1 cellular context compared by ENCODE assay signal in genomic region chr17:38599398-38599856, GRCh38.
TF ChIP-seq lines count a peak whose summit lies in the region.

No MANE protein-coding gene starts in this region.

TF ChIP-seq in HepG2, 621 proteins besides CTCF, POLR2A, EP300 and RAD21:
- TF ChIP-seq AHR (CRISPR knock-in tag; IDR thresholded peaks at IDR 0.05) (no peak), ZNF672 (CRISPR knock-in tag; IDR thresholded peaks at IDR 0.05) (peak; percentile 65; the same call in 1 of the 2 replicates), TCF7 (IDR thresholded peaks at IDR 0.05; ENCODE audit: low read depth) (no peak), HHEX (CRISPR knock-in tag; IDR thresholded peaks at IDR 0.05) (no peak), ZNF124 (CRISPR knock-in tag; IDR thresholded peaks at IDR 0.05) (no peak), SAP130 (CRISPR knock-in tag; IDR thresholded peaks at IDR 0.05; ENCODE audit: low read depth) (no peak), MED8 (CRISPR knock-in tag; IDR thresholded peaks at IDR 0.05; ENCODE audit: insufficient replicate concordance) (peak; percentile 40), ZNF281 (CRISPR knock-in tag; IDR thresholded peaks at IDR 0.05; ENCODE audit: borderline replicate concordance) (no peak), ZEB1 (IDR thresholded peaks at IDR 0.05; ENCODE audit: insufficient replicate concordance, low read depth) (peak; percentile 14), NR2C2 (CRISPR knock-in tag; IDR thresholded peaks at IDR 0.05; ENCODE audit: borderline replicate concordance) (peak; percentile 31; the same call in 1 of the 2 replicates), ZSCAN12 (CRISPR knock-in tag; IDR thresholded peaks at IDR 0.05) (no peak), POGZ (CRISPR knock-in tag; IDR thresholded peaks at IDR 0.05) (peak; percentile 12; the same call in 1 of the 2 replicates), ZNF737 (CRISPR knock-in tag; IDR thresholded peaks at IDR 0.05; ENCODE audit: borderline replicate concordance) (no peak), HMG20B (CRISPR knock-in tag; conservative IDR thresholded peaks at IDR 0.05) (no peak), NR0B2 (CRISPR knock-in tag; IDR thresholded peaks at IDR 0.05) (no peak), ZNF782 (CRISPR knock-in tag; IDR thresholded peaks at IDR 0.05; ENCODE audit: borderline replicate concordance) (no peak), ZNF333 (CRISPR knock-in tag; IDR thresholded peaks at IDR 0.05; ENCODE audit: borderline replicate concordance) (peak; percentile 64; the same call in 1 of the 2 replicates), ZNF768 (CRISPR knock-in tag; IDR thresholded peaks at IDR 0.05) (peak; percentile 37; the same call in 1 of the 2 replicates), POLR2G (IDR thresholded peaks at IDR 0.05; ENCODE audit: low read depth, low read length) (peak; percentile 12), ZNF235 (CRISPR knock-in tag; IDR thresholded peaks at IDR 0.05; ENCODE audit: borderline replicate concordance) (0 out of 2 replicates have a peak, but pooled peaks have one; percentile 44), KDM2A (CRISPR knock-in tag; IDR thresholded peaks at IDR 0.05; ENCODE audit: borderline replicate concordance, low read depth) (0 out of 2 replicates have a peak, but pooled peaks have one; percentile 34), ATF7 (IDR thresholded peaks at IDR 0.05) (no peak), ATF7 (CRISPR knock-in tag; IDR thresholded peaks at IDR 0.05) (no peak), PHF21A (CRISPR knock-in tag; IDR thresholded peaks at IDR 0.05) (0 out of 2 replicates have a peak, but pooled peaks have one; percentile 8), ZNF878 (CRISPR knock-in tag; IDR thresholded peaks at IDR 0.05) (no peak), PTBP1 (IDR thresholded peaks at IDR 0.05; ENCODE audit: low read depth, low read length, poor library complexity, severe bottlenecking) (no peak), ZNF17 (CRISPR knock-in tag; IDR thresholded peaks at IDR 0.05) (no peak), ZNF589 (CRISPR knock-in tag; conservative IDR thresholded peaks at IDR 0.05) (no peak), AKAP8 (CRISPR knock-in tag; IDR thresholded peaks at IDR 0.05) (peak; percentile 17; the same call in 1 of the 2 replicates), ZNF546 (CRISPR knock-in tag; conservative IDR thresholded peaks at IDR 0.05) (no peak), KLF12 (CRISPR knock-in tag; IDR thresholded peaks at IDR 0.05; ENCODE audit: borderline replicate concordance) (no peak), CBX5 (CRISPR knock-in tag; IDR thresholded peaks at IDR 0.05; ENCODE audit: borderline replicate concordance) (no peak), SALL1 (CRISPR knock-in tag; IDR thresholded peaks at IDR 0.05) (0 out of 2 replicates have a peak, but pooled peaks have one; percentile 19), ASH2L (IDR thresholded peaks at IDR 0.05; ENCODE audit: insufficient read length, low read depth, low read length) (no peak), FOXC1 (CRISPR knock-in tag; IDR thresholded peaks at IDR 0.05; ENCODE audit: borderline replicate concordance) (no peak), DNMT1 (CRISPR knock-in tag; IDR thresholded peaks at IDR 0.05) (no peak)
- TF ChIP-seq, protein P1, sequence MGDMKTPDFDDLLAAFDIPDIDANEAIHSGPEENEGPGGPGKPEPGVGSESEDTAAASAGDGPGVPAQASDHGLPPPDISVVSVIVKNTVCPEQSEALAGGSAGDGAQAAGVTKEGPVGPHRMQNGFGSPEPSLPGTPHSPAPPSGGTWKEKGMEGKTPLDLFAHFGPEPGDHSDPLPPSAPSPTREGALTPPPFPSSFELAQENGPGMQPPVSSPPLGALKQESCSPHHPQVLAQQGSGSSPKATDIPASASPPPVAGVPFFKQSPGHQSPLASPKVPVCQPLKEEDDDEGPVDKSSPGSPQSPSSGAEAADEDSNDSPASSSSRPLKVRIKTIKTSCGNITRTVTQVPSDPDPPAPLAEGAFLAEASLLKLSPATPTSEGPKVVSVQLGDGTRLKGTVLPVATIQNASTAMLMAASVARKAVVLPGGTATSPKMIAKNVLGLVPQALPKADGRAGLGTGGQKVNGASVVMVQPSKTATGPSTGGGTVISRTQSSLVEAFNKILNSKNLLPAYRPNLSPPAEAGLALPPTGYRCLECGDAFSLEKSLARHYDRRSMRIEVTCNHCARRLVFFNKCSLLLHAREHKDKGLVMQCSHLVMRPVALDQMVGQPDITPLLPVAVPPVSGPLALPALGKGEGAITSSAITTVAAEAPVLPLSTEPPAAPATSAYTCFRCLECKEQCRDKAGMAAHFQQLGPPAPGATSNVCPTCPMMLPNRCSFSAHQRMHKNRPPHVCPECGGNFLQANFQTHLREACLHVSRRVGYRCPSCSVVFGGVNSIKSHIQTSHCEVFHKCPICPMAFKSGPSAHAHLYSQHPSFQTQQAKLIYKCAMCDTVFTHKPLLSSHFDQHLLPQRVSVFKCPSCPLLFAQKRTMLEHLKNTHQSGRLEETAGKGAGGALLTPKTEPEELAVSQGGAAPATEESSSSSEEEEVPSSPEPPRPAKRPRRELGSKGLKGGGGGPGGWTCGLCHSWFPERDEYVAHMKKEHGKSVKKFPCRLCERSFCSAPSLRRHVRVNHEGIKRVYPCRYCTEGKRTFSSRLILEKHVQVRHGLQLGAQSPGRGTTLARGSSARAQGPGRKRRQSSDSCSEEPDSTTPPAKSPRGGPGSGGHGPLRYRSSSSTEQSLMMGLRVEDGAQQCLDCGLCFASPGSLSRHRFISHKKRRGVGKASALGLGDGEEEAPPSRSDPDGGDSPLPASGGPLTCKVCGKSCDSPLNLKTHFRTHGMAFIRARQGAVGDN (CRISPR knock-in tag; IDR thresholded peaks at IDR 0.05) = peak; percentile 19; the same call in 1 of the 2 replicates
- TF ChIP-seq, protein P2, sequence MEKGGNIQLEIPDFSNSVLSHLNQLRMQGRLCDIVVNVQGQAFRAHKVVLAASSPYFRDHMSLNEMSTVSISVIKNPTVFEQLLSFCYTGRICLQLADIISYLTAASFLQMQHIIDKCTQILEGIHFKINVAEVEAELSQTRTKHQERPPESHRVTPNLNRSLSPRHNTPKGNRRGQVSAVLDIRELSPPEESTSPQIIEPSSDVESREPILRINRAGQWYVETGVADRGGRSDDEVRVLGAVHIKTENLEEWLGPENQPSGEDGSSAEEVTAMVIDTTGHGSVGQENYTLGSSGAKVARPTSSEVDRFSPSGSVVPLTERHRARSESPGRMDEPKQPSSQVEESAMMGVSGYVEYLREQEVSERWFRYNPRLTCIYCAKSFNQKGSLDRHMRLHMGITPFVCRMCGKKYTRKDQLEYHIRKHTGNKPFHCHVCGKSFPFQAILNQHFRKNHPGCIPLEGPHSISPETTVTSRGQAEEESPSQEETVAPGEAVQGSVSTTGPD (CRISPR knock-in tag; IDR thresholded peaks at IDR 0.05) = no peak
